1 cellular context compared by ENCODE assay signal in genomic region chr2:74552914-74553811, GRCh38.
TF ChIP-seq lines count a peak whose summit lies in the region.

No MANE protein-coding gene starts in this region.

TF ChIP-seq in HepG2, 621 proteins besides CTCF, POLR2A, EP300 and RAD21 (continued from another document):
- TF ChIP-seq ZBTB33 (CRISPR knock-in tag; IDR thresholded peaks at IDR 0.05) = no peak
- no peak for TF ChIP-seq ATF7 (IDR thresholded peaks at IDR 0.05)
- peak; percentile 55; the same call in 1 of the 2 replicates for TF ChIP-seq ATF7 (CRISPR knock-in tag; IDR thresholded peaks at IDR 0.05)
- TF ChIP-seq ZNF83 (CRISPR knock-in tag; IDR thresholded peaks at IDR 0.05; ENCODE audit: borderline replicate concordance) = 0 out of 2 replicates have a peak, but pooled peaks have one; percentile 38
- TF ChIP-seq KDM3A (CRISPR knock-in tag; IDR thresholded peaks at IDR 0.05; ENCODE audit: low read depth) = no peak
- TF ChIP-seq ZNF30 (CRISPR knock-in tag; IDR thresholded peaks at IDR 0.05) = 0 out of 2 replicates have a peak, but pooled peaks have one; percentile 20
- TF ChIP-seq KDM5B (CRISPR knock-in tag; IDR thresholded peaks at IDR 0.05; ENCODE audit: borderline replicate concordance) = peak; percentile 46; the same call in 1 of the 2 replicates
- peak; percentile 18; the same call in 1 of the 2 replicates for TF ChIP-seq BCL6 (CRISPR knock-in tag; IDR thresholded peaks at IDR 0.05)
- TF ChIP-seq ZNF232 (CRISPR knock-in tag; IDR thresholded peaks at IDR 0.05; ENCODE audit: borderline replicate concordance) = 0 out of 2 replicates have a peak, but pooled peaks have one; percentile 29
- TF ChIP-seq POGZ (CRISPR knock-in tag; IDR thresholded peaks at IDR 0.05) = 0 out of 2 replicates have a peak, but pooled peaks have one; percentile 13
- peak; percentile 48; the same call in 1 of the 2 replicates for TF ChIP-seq TFAP4 (IDR thresholded peaks at IDR 0.05; ENCODE audit: borderline replicate concordance, low read depth)
- TF ChIP-seq ZNF598 (CRISPR knock-in tag; IDR thresholded peaks at IDR 0.05; ENCODE audit: borderline replicate concordance) = 0 out of 2 replicates have a peak, but pooled peaks have one; percentile 22
- TF ChIP-seq PHF21A (CRISPR knock-in tag; IDR thresholded peaks at IDR 0.05) = peak; percentile 43; the same call in 1 of the 2 replicates
- no peak for TF ChIP-seq CAMTA2 (CRISPR knock-in tag; IDR thresholded peaks at IDR 0.05; ENCODE audit: borderline replicate concordance)
- peak; percentile 15; the same call in 1 of the 2 replicates for TF ChIP-seq HINFP (CRISPR knock-in tag; IDR thresholded peaks at IDR 0.05; ENCODE audit: low read depth)
- peak; percentile 60; the same call in 1 of the 2 replicates for TF ChIP-seq ZZZ3 (CRISPR knock-in tag; IDR thresholded peaks at IDR 0.05; ENCODE audit: borderline replicate concordance)
- TF ChIP-seq ZBTB43 (CRISPR knock-in tag; conservative IDR thresholded peaks at IDR 0.05) = no peak
- TF ChIP-seq ZNF17 (CRISPR knock-in tag; IDR thresholded peaks at IDR 0.05) = 0 out of 2 replicates have a peak, but pooled peaks have one; percentile 28
- TF ChIP-seq ZNF253 (CRISPR knock-in tag; IDR thresholded peaks at IDR 0.05; ENCODE audit: borderline replicate concordance) = no peak
TF ChIP-seq in HepG2: peak in this region for 71.
